ENCODE assay signal across 1 cellular context in genomic region chr6:26331809-26332226, GRCh38.
A peak's percentile ranks its signal among the peaks of the same experiment; 100 is the strongest.
TF ChIP-seq lines count a peak whose summit lies in the region.

No MANE protein-coding gene starts in this region.

TF ChIP-seq in K562, 482 proteins besides CTCF, POLR2A, EP300 and RAD21 (continued from another document and continues in another):
- TF ChIP-seq ZNF318 (IDR thresholded peaks at IDR 0.05; ENCODE audit: borderline replicate concordance in 1 of 2, low read depth in 1 of 2) (peak in 1 of 2 experiments; percentile 77; a peak in 1 of 4 replicates), RNF2 (IDR thresholded peaks at IDR 0.05) (peak; percentile 94), NONO (IDR thresholded peaks at IDR 0.05; ENCODE audit: low read depth in 2 of 2, low read length in 1 of 2) (no peak), ZNF699 (CRISPR knock-in tag; IDR thresholded peaks at IDR 0.05; ENCODE audit: insufficient replicate concordance) (no peak), LCOR (CRISPR knock-in tag; IDR thresholded peaks at IDR 0.05) (no peak), MYBL2 (IDR thresholded peaks at IDR 0.05; ENCODE audit: low read depth) (peak; percentile 27; the same call in 1 of the 2 replicates), MYBL2 (CRISPR knock-in tag; IDR thresholded peaks at IDR 0.05; ENCODE audit: borderline replicate concordance) (no peak), BRD4 (IDR thresholded peaks at IDR 0.05) (0 out of 2 replicates have a peak, but pooled peaks have one; percentile 1), CC2D1A (IDR thresholded peaks at IDR 0.05) (no peak; the same call in 1 of the 2 replicates), ZNF121 (CRISPR knock-in tag; conservative IDR thresholded peaks at IDR 0.05) (no peak), NFRKB (IDR thresholded peaks at IDR 0.05; ENCODE audit: low read depth) (no peak), E4F1 (CRISPR knock-in tag; IDR thresholded peaks at IDR 0.05; ENCODE audit: borderline replicate concordance) (no peak), PKNOX1 (IDR thresholded peaks at IDR 0.05) (no peak), ESRRB (CRISPR knock-in tag; IDR thresholded peaks at IDR 0.05; ENCODE audit: borderline replicate concordance) (no peak), THRAP3 (IDR thresholded peaks at IDR 0.05; ENCODE audit: borderline replicate concordance) (no peak), KDM5B (IDR thresholded peaks at IDR 0.05; ENCODE audit: insufficient replicate concordance, low read depth, low read length) (no peak), CBX1 (IDR thresholded peaks at IDR 0.05; ENCODE audit: low read depth) (no peak), NFE2L1 (tag; IDR thresholded peaks at IDR 0.05; ENCODE audit: borderline replicate concordance, low read depth) (no peak), ESRRA (IDR thresholded peaks at IDR 0.05; ENCODE audit: borderline replicate concordance, low read depth) (no peak), CEBPB (tag; IDR thresholded peaks at IDR 0.05) (no peak), TBP (optimal IDR thresholded peaks at IDR 0.05; ENCODE audit: low read depth, low read length) (no peak), YY1 (IDR thresholded peaks at IDR 0.05; ENCODE audit: borderline replicate concordance in 1 of 3, control insufficient read depth in 1 of 3, extremely low read depth in 1 of 3, insufficient read depth in 3 of 3, insufficient read length in 1 of 3, insufficient replicate concordance in 2 of 3, low read depth in 1 of 3, low read length in 2 of 3) (no peak), NCOA4 (IDR thresholded peaks at IDR 0.05; ENCODE audit: partially characterized antibody) (no peak), PHF20 (IDR thresholded peaks at IDR 0.05; ENCODE audit: partially characterized antibody) (no peak), SAFB (IDR thresholded peaks at IDR 0.05; ENCODE audit: borderline replicate concordance, low read depth, low read length) (no peak), GTF2A2 (tag; IDR thresholded peaks at IDR 0.05) (no peak), KLF1 (tag; IDR thresholded peaks at IDR 0.05) (0 out of 2 replicates have a peak, but pooled peaks have one; percentile 20), HES1 (IDR thresholded peaks at IDR 0.05; ENCODE audit: low read depth) (no peak), TEAD1 (CRISPR knock-in tag; IDR thresholded peaks at IDR 0.05) (peak in 1 of 2 experiments; percentile 86; a peak in 2 of 4 replicates), ZBTB7A (IDR thresholded peaks at IDR 0.05; ENCODE audit: borderline replicate concordance, control insufficient read depth, low read depth, low read length) (no peak), ZNF780A (CRISPR knock-in tag; IDR thresholded peaks at IDR 0.05) (no peak), CBX5 (IDR thresholded peaks at IDR 0.05; ENCODE audit: borderline replicate concordance, low read depth) (no peak), PRMT5 (CRISPR knock-in tag; IDR thresholded peaks at IDR 0.05) (no peak), GMEB1 (CRISPR knock-in tag; IDR thresholded peaks at IDR 0.05) (peak; percentile 47; the same call in 1 of the 2 replicates), ILK (tag; IDR thresholded peaks at IDR 0.05; ENCODE audit: borderline replicate concordance, low read depth) (no peak), HDGF (IDR thresholded peaks at IDR 0.05) (no peak), RBM34 (IDR thresholded peaks at IDR 0.05; ENCODE audit: borderline replicate concordance, insufficient read depth, low read length) (no peak), GABPA (tag; conservative IDR thresholded peaks at IDR 0.05; ENCODE audit: low read depth) (0 out of 2 replicates have a peak, but pooled peaks have one; percentile 26), PCBP1 (IDR thresholded peaks at IDR 0.05; ENCODE audit: low read depth, low read length, poor library complexity, severe bottlenecking) (no peak), ZBTB8A (IDR thresholded peaks at IDR 0.05; ENCODE audit: partially characterized antibody) (no peak), CBX3 (IDR thresholded peaks at IDR 0.05; ENCODE audit: borderline replicate concordance in 1 of 2, low read length in 2 of 2) (no peak), KAT7 (CRISPR knock-in tag; IDR thresholded peaks at IDR 0.05; ENCODE audit: borderline replicate concordance) (0 out of 2 replicates have a peak, but pooled peaks have one; percentile 17), ELF4 (CRISPR knock-in tag; IDR thresholded peaks at IDR 0.05) (no peak), MEIS2 (IDR thresholded peaks at IDR 0.05; ENCODE audit: partially characterized antibody) (peak; percentile 75), ZFP1 (CRISPR knock-in tag; IDR thresholded peaks at IDR 0.05) (no peak), EZH2 (IDR thresholded peaks at IDR 0.05; ENCODE audit: borderline replicate concordance, low read depth, low read length) (no peak), GABPB2 (CRISPR knock-in tag; conservative IDR thresholded peaks at IDR 0.05) (no peak), JUNB (CRISPR knock-in tag; conservative IDR thresholded peaks at IDR 0.05) (no peak), ZNF41 (CRISPR knock-in tag; conservative IDR thresholded peaks at IDR 0.05) (no peak; the same call in 1 of the 2 replicates), NFXL1 (CRISPR knock-in tag; IDR thresholded peaks at IDR 0.05) (no peak), SMARCE1 (IDR thresholded peaks at IDR 0.05) (peak; percentile 81), ZFP30 (CRISPR knock-in tag; IDR thresholded peaks at IDR 0.05; ENCODE audit: borderline replicate concordance) (no peak), ELF1 (tag; IDR thresholded peaks at IDR 0.05) (no peak), MITF (IDR thresholded peaks at IDR 0.05) (no peak)
